ENCODE assay signal across 10 cellular contexts in the genomic region with DNA sequence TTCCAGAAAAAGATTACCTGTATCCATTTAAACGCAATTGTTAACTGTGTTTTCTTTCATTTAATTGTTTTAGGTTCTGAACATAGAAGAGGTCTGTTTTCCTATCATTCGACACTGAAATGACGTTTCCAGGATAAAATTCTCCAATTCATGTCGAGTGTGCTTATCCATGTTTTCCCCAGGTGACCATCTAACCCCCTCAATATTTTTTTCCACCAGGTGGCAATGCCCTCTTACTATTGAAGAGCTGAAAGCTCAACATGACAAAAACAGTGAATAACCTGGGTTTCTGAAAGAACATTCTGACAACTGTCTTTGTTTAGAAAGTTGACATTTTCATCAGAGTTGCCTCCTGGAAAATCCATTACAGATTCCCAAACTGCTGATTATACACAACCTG.
DNase-seq lines count a peak whose midpoint lies in the region; ATAC-seq and TF ChIP-seq lines count a peak whose summit lies in the region.
"Had no signal": no experiment of that assay in that cellular context is flagged by ENCODE, and none has a peak within 500 bp of the region (broad histone marks: within the 10 kb centered on the region; RNA-seq: fewer than 3 reads in every experiment).

No MANE protein-coding gene starts in this region.

- no TSS peak for BruUV-seq in Calu3 (replicated peaks; lab: Mats Ljungman, UMichigan)

- peak; percentile 87 for ATAC-seq in left lobe of liver
- no peak for ATAC-seq in HG03039 (IDR thresholded peaks at IDR 0.05; ENCODE audit: unreplicated experiment)
- ATAC-seq in HG02938 (IDR thresholded peaks at IDR 0.05; ENCODE audit: unreplicated experiment) = no peak
- ATAC-seq: mucosa of descending colon had no signal

- H3K9me3 Mint-ChIP-seq in Calu3 (ENCODE audit: low read depth, unreplicated experiment) = no peaks in the 10 kb centered on the region
- H3K9me3 Mint-ChIP-seq in T-helper 2 cell treated with Interferon-gamma antibody and Interleukin-4, amounts not matched to agents 5 μg/mL and 100 μg/mL, for 36 hours = peaks cover 47% of the 10 kb centered on the region

- H3K27me3 Mint-ChIP-seq in Calu3 (ENCODE audit: unreplicated experiment) = no peaks in the 10 kb centered on the region
- H3K27me3 Mint-ChIP-seq in T-helper 2 cell treated with Interferon-gamma antibody and Interleukin-4, amounts not matched to agents 5 μg/mL and 100 μg/mL, for 36 hours (ENCODE audit: low read depth) = no peaks in the 10 kb centered on the region

- peaks cover 9% of the 10 kb centered on the region for H3K4me1 Mint-ChIP-seq in Calu3 (ENCODE audit: low read depth, unreplicated experiment)
- H3K4me1 Mint-ChIP-seq in T-helper 2 cell treated with Interferon-gamma antibody and Interleukin-4, amounts not matched to agents 5 μg/mL and 100 μg/mL, for 36 hours (ENCODE audit: low read depth) = no peaks in the 10 kb centered on the region

- H3K4me3 Mint-ChIP-seq in Calu3 (ENCODE audit: low read depth, unreplicated experiment) = no peak overlapping the region
- H3K4me3 Mint-ChIP-seq in T-helper 2 cell treated with Interferon-gamma antibody and Interleukin-4, amounts not matched to agents 5 μg/mL and 100 μg/mL, for 36 hours = no peak overlapping the region

- no peak for TF ChIP-seq CTCF in Calu3 (IDR thresholded peaks at IDR 0.05; ENCODE audit: unreplicated experiment)

- CTCF ChIA-PET in Calu3 (lab: Charles Lee) = interaction anchor here (0.5 to 1.0 kb wide), 5 partner anchors 343 to 1970 kb away, joined by 3 to 7 read pairs (median 3); no protein-coding TSS in a partner anchor

- no peak overlapping the region for H3K27ac Mint-ChIP-seq in Calu3 (ENCODE audit: unreplicated experiment)
- H3K27ac Mint-ChIP-seq in T-helper 2 cell treated with Interferon-gamma antibody and Interleukin-4, amounts not matched to agents 5 μg/mL and 100 μg/mL, for 36 hours = no peak overlapping the region

- intact Hi-C loops in Calu3 (cut with micrococcal nuclease; ENCODE audit: unreplicated experiment) = loop anchor here (2.0 to 5.0 kb wide), 3 partner anchors 343 to 1001 kb away; no protein-coding TSS in a partner anchor

- no peaks in the 10 kb centered on the region for H3K36me3 Mint-ChIP-seq in Calu3 (ENCODE audit: insufficient read depth, unreplicated experiment)
- no peaks in the 10 kb centered on the region for H3K36me3 Mint-ChIP-seq in T-helper 2 cell treated with Interferon-gamma antibody and Interleukin-4, amounts not matched to agents 5 μg/mL and 100 μg/mL, for 36 hours (ENCODE audit: low read depth)

- DNase-seq in Calu3 (peak; percentile 52), LoVo (ENCODE audit: low spot score) (peak; percentile 4), SW 1271 (lab: John Stamatoyannopoulos, UW) (peak; percentile 3 to 26), left lobe of liver (ENCODE audit: low spot score) (no peak)
- no peak for DNase-seq in T-helper 2 cell treated with Interferon-gamma antibody and Interleukin-4, amounts not matched to agents 5 μg/mL and 100 μg/mL, for 36 hours (ENCODE audit: low spot score)
- DNase-seq in activated CD4-positive, alpha-beta T cell treated with anti-CD3 and anti-CD28 coated beads for 1 hour = no peak
- DNase-seq: anterior cingulate cortex had no signal

Comparison
In these comparisons a context has a peak if more than half of its experiments do, and no peak if none do; other contexts are left out.
1. DNase-seq: peak in Calu3 (single experiment), LoVo (single experiment) and SW 1271 (2 of 2); none in left lobe of liver (single experiment), T-helper 2 cell treated with Interferon-gamma antibody and Interleukin-4, amounts not matched to agents 5 μg/mL and 100 μg/mL, for 36 hours (single experiment) and activated CD4-positive, alpha-beta T cell treated with anti-CD3 and anti-CD28 coated beads for 1 hour (single experiment).